In the genomic region with DNA sequence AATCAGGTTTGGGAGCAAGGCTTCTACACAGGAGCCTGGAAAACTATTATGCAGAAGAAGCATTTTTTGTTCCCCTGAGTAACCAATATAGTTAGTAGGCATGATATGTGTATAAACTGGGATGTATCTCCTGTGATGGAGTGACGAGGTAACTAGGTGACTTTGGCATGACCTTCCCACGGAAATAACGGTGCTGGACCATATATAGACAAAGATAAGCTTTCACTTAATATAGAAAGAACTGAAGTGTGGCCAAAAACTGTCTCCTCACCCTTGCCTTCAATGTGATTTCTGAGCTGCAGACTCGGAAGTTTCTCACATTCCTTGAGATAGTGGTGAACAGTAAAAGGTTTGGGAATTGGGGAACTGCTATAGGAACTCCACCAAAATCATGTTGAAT, we compare ENCODE assay signal across 21 cellular contexts.
DNase-seq lines count a peak whose midpoint lies in the region; ATAC-seq, FAIRE-seq and TF ChIP-seq lines count a peak whose summit lies in the region.
"Had no signal": no experiment of that assay in that cellular context is flagged by ENCODE, and none has a peak within 500 bp of the region (broad histone marks: within the 10 kb centered on the region; RNA-seq: fewer than 3 reads in every experiment).

No MANE protein-coding gene starts in this region.

- peak; percentile 61 for ATAC-seq in Right ventricle myocardium superior (ENCODE audit: poor library complexity)
- peak; percentile 10 to 27 for ATAC-seq in right cardiac atrium
- ATAC-seq in gastrocnemius medialis = no peak
- ATAC-seq in HG03439 (IDR thresholded peaks at IDR 0.05; ENCODE audit: unreplicated experiment) = no peak
- no peak for ATAC-seq in GM21360 (IDR thresholded peaks at IDR 0.05; ENCODE audit: unreplicated experiment)
- ATAC-seq in HG03520 (IDR thresholded peaks at IDR 0.05; ENCODE audit: unreplicated experiment) = no peak

- H3K9me3 ChIP-seq in right cardiac atrium (ENCODE audit: control insufficient read depth, low read length) (no peaks in the 10 kb centered on the region), gastrocnemius medialis (no peaks in the 10 kb centered on the region)

- H3K4me3 ChIP-seq in right cardiac atrium (ENCODE audit: low read length) = no peak overlapping the region
- no peak overlapping the region for H3K4me3 ChIP-seq in gastrocnemius medialis
- H3K4me3 ChIP-seq: GM23248 had no signal

- TF ChIP-seq POLR2A in gastrocnemius medialis (IDR thresholded peaks at IDR 0.05) = no peak

- intact Hi-C loops in Right ventricle myocardium superior (cut with DNase I) = no loop called here
- intact Hi-C loops in right cardiac atrium (cut with DNase I) = no loop called here
- intact Hi-C loops in gastrocnemius medialis (cut with DNase I; ENCODE audit: low total_unique reads) = no loop called here

- H3K36me3 ChIP-seq in gastrocnemius medialis = no peaks in the 10 kb centered on the region

- WGBS in right cardiac atrium = 50% methylated on average over 4 of the region's 4 CpGs

- no peak for TF ChIP-seq CTCF in gastrocnemius medialis (IDR thresholded peaks at IDR 0.05 in 4 of 5, conservative IDR thresholded peaks at IDR 0.05 in 1 of 5)

- H3K4me1 ChIP-seq in right cardiac atrium (ENCODE audit: control insufficient read depth, insufficient read depth, low read length) (peaks cover 11% of the 10 kb centered on the region), gastrocnemius medialis (peaks cover 0 to 6% of the 10 kb centered on the region in 2 donors)

- peak; percentile 28 for FAIRE-seq in HTR-8/SVneo (lab: Jason Lieb, UNC)

- peak overlapping the region; percentile 88 for H3K27ac ChIP-seq in right cardiac atrium (ENCODE audit: low read length)
- H3K27ac ChIP-seq in gastrocnemius medialis = peak overlapping the region in 3 of 4 donors; percentile 4 to 46 (median 29)
- H3K27ac ChIP-seq: 22Rv1, C4-2B, GM23248, KMS-11 had no signal

- DNase-seq in HTR-8/SVneo (ENCODE audit: insufficient read length, low spot score) (no peak), Right ventricle myocardium superior (no peak), right cardiac atrium (no peak), gastrocnemius medialis (no peak), superior temporal gyrus (ENCODE audit: extremely low spot score) (no peak)
- DNase-seq: AML-193, DND-41, GM23248, NCI-H1417, NCI-H187 treated with DMSO at 0.1 percent for 48 hours, NCI-H2227 treated with DMSO at 0.1 percent for 48 hours, NCI-H510A treated with DMSO at 0.1 percent for 48 hours, NCI-H774, OCI-M1, SHP77 treated with DMSO at 0.1 percent for 48 hours had no signal

- in situ Hi-C loops in gastrocnemius medialis (cut with MboI; ENCODE audit: low sequenced_read_pairs in 4 of 4) = no loop called here

- H3K27me3 ChIP-seq in right cardiac atrium (ENCODE audit: control insufficient read depth, insufficient read depth) (no peaks in the 10 kb centered on the region), gastrocnemius medialis (peaks cover 20 to 22% (median 22%) of the 10 kb centered on the region in 3 donors)

Comparison
In these comparisons a context has a peak if more than half of its experiments do, and no peak if none do; other contexts are left out.
1. ATAC-seq: peak in Right ventricle myocardium superior (single experiment) and right cardiac atrium (2 of 2); none in gastrocnemius medialis (0 of 2), HG03439 (single experiment), GM21360 (single experiment) and HG03520 (single experiment).